Comparison of ENCODE assay signal across 19 cellular contexts in genomic region chr6:158892266-158892665, GRCh38.
"Had no signal": no experiment of that assay in that cellular context is flagged by ENCODE, and none has a peak within 500 bp of the region (broad histone marks: within the 10 kb centered on the region; RNA-seq: fewer than 3 reads in every experiment).

No MANE protein-coding gene starts in this region.

- H3K9me3 Mint-ChIP-seq: stimulated activated naive CD8-positive, alpha-beta T cell treated with anti-CD3 and anti-CD28 coated beads, Interleukin-15, Interleukin-2, amounts not matched to agents 100 ng/mL and 50 ng/mL, for 24 hours had no signal

- H3K4me3 Mint-ChIP-seq: naive B cell; nephron progenitor cell; stimulated activated memory B cell treated with anti-CD40 and anti-IgM and Interleukin-4, amounts not matched to agents 10 μg/mL and 1 μg/mL and 100 μg/mL, for 72 hours; stimulated activated naive CD8-positive, alpha-beta T cell treated with anti-CD3 and anti-CD28 coated beads, Interleukin-15, Interleukin-2, amounts not matched to agents 100 ng/mL and 50 ng/mL, for 24 hours had no signal

- H3K36me3 Mint-ChIP-seq: naive B cell; stimulated activated memory B cell treated with anti-CD40 and anti-IgM and Interleukin-4, amounts not matched to agents 10 μg/mL and 1 μg/mL and 100 μg/mL, for 72 hours had no signal

- H3K27me3 ChIP-seq: heart left ventricle, right lobe of liver, tibial nerve had no signal

- H3K27me3 Mint-ChIP-seq: naive B cell; stimulated activated memory B cell treated with anti-CD40 and anti-IgM and Interleukin-4, amounts not matched to agents 10 μg/mL and 1 μg/mL and 100 μg/mL, for 72 hours; stimulated activated naive CD8-positive, alpha-beta T cell treated with anti-CD3 and anti-CD28 coated beads, Interleukin-15, Interleukin-2, amounts not matched to agents 100 ng/mL and 50 ng/mL, for 24 hours had no signal

- DNase-seq: effector memory CD4-positive, alpha-beta T cell; heart left ventricle; hippocampal formation; left colon; left ventricle myocardium superior; mesenchymal stem cell; naive B cell; nephron progenitor cell; psoas muscle; retina; right lobe of liver; stimulated activated CD4-positive, alpha-beta T cell treated with anti-CD3 and anti-CD28 coated beads, Interleukin-1b, Interleukin-23, amount 100 ng/mL, for 48 hours; stimulated activated CD4-positive, alpha-beta T cell treated with anti-CD3 and anti-CD28 coated beads, Interleukin-4, amount 100 ng/mL, for 24 hours had no signal

- H3K4me1 ChIP-seq: heart left ventricle, parathyroid adenoma, psoas muscle, right lobe of liver, tibial nerve had no signal

- H3K36me3 ChIP-seq: heart left ventricle, right lobe of liver, tibial nerve had no signal

- ATAC-seq: esophagus mucosa; heart left ventricle; left colon; left ventricle myocardium superior; psoas muscle; right lobe of liver; stimulated activated memory B cell treated with anti-CD40 and anti-IgM and Interleukin-4, amounts not matched to agents 10 μg/mL and 1 μg/mL and 100 μg/mL, for 72 hours had no signal

- H3K4me1 Mint-ChIP-seq: stimulated activated memory B cell treated with anti-CD40 and anti-IgM and Interleukin-4, amounts not matched to agents 10 μg/mL and 1 μg/mL and 100 μg/mL, for 72 hours had no signal

- H3K27ac Mint-ChIP-seq: nephron progenitor cell; stimulated activated memory B cell treated with anti-CD40 and anti-IgM and Interleukin-4, amounts not matched to agents 10 μg/mL and 1 μg/mL and 100 μg/mL, for 72 hours; stimulated activated naive CD8-positive, alpha-beta T cell treated with anti-CD3 and anti-CD28 coated beads, Interleukin-15, Interleukin-2, amounts not matched to agents 100 ng/mL and 50 ng/mL, for 24 hours had no signal

- H3K4me3 ChIP-seq: heart left ventricle, lung, psoas muscle, right lobe of liver, tibial nerve had no signal

- H3K9ac ChIP-seq: parathyroid adenoma had no signal

- H3K9me3 ChIP-seq: heart left ventricle, psoas muscle, right lobe of liver, tibial nerve had no signal
